In the genomic region with DNA sequence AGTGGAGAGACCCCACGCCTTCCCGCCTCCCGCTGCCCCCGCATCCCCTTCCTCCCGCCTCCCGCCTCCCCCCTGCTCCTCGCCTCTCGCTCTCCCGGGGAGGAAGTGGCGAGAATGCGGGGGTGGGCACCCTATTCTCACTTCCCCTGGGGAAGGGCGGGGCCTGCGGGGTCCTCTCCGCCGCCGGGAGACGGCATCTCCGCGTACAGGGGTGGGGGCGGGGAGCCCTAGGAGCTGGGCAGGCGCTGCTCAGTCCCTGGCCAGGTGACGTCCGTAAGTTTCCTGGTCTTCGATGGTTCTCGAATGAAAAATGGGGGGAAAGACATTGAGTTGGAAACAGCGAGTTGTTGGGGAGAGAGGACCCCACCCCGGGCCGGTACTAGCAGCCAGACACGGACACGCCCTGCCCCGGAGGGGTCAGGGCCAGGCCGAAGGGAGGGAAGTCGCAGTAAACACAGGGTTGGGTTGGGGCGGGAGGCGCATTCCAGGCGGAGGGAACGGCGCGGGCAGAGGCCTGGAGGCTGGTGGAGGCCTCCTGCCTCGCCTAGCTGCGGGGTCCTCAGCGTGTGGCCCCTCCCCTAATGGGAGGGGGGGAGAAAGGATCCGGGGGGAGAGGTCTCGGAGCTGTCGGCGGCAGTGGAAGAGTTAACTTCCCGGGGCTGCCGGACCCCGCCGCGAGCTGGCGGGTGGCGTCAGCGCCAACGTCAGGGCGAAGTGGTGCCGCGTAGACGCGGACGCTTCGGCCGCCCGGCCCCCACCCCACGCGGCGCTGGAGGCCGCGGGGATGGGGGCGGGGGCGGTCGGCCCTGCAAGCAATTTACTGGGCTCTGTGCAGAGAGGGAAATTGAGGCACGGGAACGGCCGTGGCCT, we compare ENCODE assay signal across 8 cellular contexts. TPM values are rescaled to one million over a fixed set of nuclear protein-coding genes. Genes with fewer than 3 reads are reported as not detected.
DNase-seq lines count a peak whose midpoint lies in the region; ATAC-seq and TF ChIP-seq lines count a peak whose summit lies in the region.

No MANE protein-coding gene starts in this region.

- DNase-seq in AG10803 (ENCODE audit: low read depth) (peak; percentile 73), T-helper 2 cell (peak; percentile 53 to 90 (median 69)), astrocyte of the cerebellum (ENCODE audit: low read depth) (no peak), hippocampal formation (lab: John Stamatoyannopoulos, UW) (peak; percentile 55 to 74), renal cortical epithelial cell (ENCODE audit: low read depth) (peak; percentile 47)

- H3K4me3 ChIP-seq in AG10803 (ENCODE audit: low read length), result peak overlapping the region; percentile 73
- H3K4me3 ChIP-seq in HUES64 (ENCODE audit: low read length), result peak overlapping the region; percentile 83
- peak overlapping the region; percentile 55 for H3K4me3 ChIP-seq in astrocyte of the cerebellum (ENCODE audit: low read depth, low read length)

- peaks cover 22% of the 10 kb centered on the region for H3K4me1 ChIP-seq in HUES64 (ENCODE audit: insufficient read depth, low read length)

- ATAC-seq in GM18867 (IDR thresholded peaks at IDR 0.05; ENCODE audit: unreplicated experiment), result peak; percentile 36
- ATAC-seq in GM19397 (IDR thresholded peaks at IDR 0.05; ENCODE audit: unreplicated experiment), result no peak

- H3K9ac ChIP-seq in HUES64 (ENCODE audit: low read depth, low read length), result peak overlapping the region; percentile 79

- no peaks in the 10 kb centered on the region for H3K27me3 ChIP-seq in HUES64 (ENCODE audit: insufficient read depth, low read length)

- in situ Hi-C loops in astrocyte of the cerebellum (cut with HindIII; ENCODE audit: low sequenced_read_pairs), result no loop called here

- TF ChIP-seq CTCF in AG10803 (conservative IDR thresholded peaks at IDR 0.05; ENCODE audit: low read length) (no peak), astrocyte of the cerebellum (IDR thresholded peaks at IDR 0.05; ENCODE audit: low read depth, low read length, missing control alignments) (no peak)

- under 1% methylated on average over 75 of the region's 75 CpGs for WGBS in HUES64

- no peaks in the 10 kb centered on the region for H3K9me3 ChIP-seq in HUES64 (ENCODE audit: insufficient read depth, low read depth, low read length)

- peak overlapping the region; percentile 97 for H3K27ac ChIP-seq in HUES64 (ENCODE audit: low read depth, low read length)

- no peaks in the 10 kb centered on the region for H3K36me3 ChIP-seq in HUES64 (ENCODE audit: insufficient read depth, low read length)

RNA-seq across cellular contexts. Expression of a gene that starts 10.4 kb away (rescaled TPM):
- 93.0 TPM for polyA plus RNA-seq in HUES64 (2013, experiment 1 of 2)
- polyA plus RNA-seq in HUES64 (2013, experiment 2 of 2), result 114 TPM
- total RNA-seq in renal cortical epithelial cell, result 140 and 234 TPM in 2 replicates

RNA-seq across cellular contexts. Expression of a gene that starts 17.6 kb away (rescaled TPM):
- polyA plus RNA-seq in HUES64 (2013, experiment 1 of 2), result 0.20 TPM
- 0.38 TPM for polyA plus RNA-seq in HUES64 (2013, experiment 2 of 2)
- total RNA-seq in renal cortical epithelial cell, result 0.50 TPM in 1 of 2 replicates, not detected in the other

RNA-seq across cellular contexts. Expression of a gene that starts 31.1 kb away (rescaled TPM):
- polyA plus RNA-seq in HUES64 (2013, experiment 1 of 2), result 248 TPM
- 269 TPM for polyA plus RNA-seq in HUES64 (2013, experiment 2 of 2)
- total RNA-seq in renal cortical epithelial cell, result 115 and 223 TPM in 2 replicates

RNA-seq across cellular contexts. Expression of a gene that starts 48.6 kb away (rescaled TPM):
- polyA plus RNA-seq in HUES64 (2013, experiment 1 of 2), result 12.6 TPM
- polyA plus RNA-seq in HUES64 (2013, experiment 2 of 2), result 15.8 TPM
- 24.0 and 33.2 TPM in 2 replicates for total RNA-seq in renal cortical epithelial cell
